Comparison of ENCODE assay signal across 1 cellular context in genomic region chr3:194220776-194221735, GRCh38.
TF ChIP-seq lines count a peak whose summit lies in the region.

No MANE protein-coding gene starts in this region.

TF ChIP-seq in H1, 55 proteins besides CTCF, POLR2A, EP300 and RAD21:
- TF ChIP-seq CREB1 (IDR thresholded peaks at IDR 0.05) (no peak), FOSL1 (IDR thresholded peaks at IDR 0.05; ENCODE audit: insufficient read depth, low read depth, low read length) (no peak), HDAC2 (IDR thresholded peaks at IDR 0.05; ENCODE audit: borderline replicate concordance in 1 of 2, low read depth in 2 of 2, low read length in 2 of 2) (no peak), SP4 (IDR thresholded peaks at IDR 0.05; ENCODE audit: low read length) (no peak), TAF1 (IDR thresholded peaks at IDR 0.05; ENCODE audit: low read depth, low read length) (no peak)
TF ChIP-seq in H1: peak in this region for 0.
